8 cellular contexts compared by ENCODE assay signal in the genomic region with DNA sequence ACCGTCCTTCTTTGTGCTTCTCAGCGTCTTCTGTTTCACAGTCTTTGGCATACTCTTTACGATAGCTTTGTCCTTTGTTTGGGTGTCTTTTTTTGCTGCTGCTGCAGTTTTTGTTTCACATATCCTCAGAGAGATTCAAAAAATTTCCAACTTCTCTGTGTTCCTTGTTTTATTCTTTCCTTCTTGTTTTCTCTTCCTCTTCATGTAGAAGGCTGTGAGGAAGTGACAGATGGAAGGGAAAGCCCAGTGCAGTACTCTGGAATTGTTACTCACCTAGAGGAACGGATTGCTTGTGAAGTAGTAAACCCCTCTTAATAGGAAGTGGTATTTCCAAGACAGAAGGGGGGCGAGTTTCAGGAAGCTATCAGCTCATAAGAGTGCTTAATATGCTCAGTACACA. TPM values are rescaled to one million over a fixed set of nuclear protein-coding genes. Genes with fewer than 3 reads are reported as not detected.
A peak's percentile ranks its signal among the peaks of the same experiment; 100 is the strongest.
DNase-seq lines count a peak whose midpoint lies in the region; ATAC-seq, FAIRE-seq and TF ChIP-seq lines count a peak whose summit lies in the region.

No MANE protein-coding gene starts in this region.

- TSS peak; percentile 32 for BruUV-seq in MCF 10A (replicated peaks; lab: Mats Ljungman, UMichigan)

- H3K4me3 Mint-ChIP-seq in CD14-positive monocyte = peak overlapping the region; percentile 16 to 83
- peak overlapping the region; percentile 17 to 98 (median 84) for H3K4me3 Mint-ChIP-seq in IgD-negative memory B cell
- H3K4me3 Mint-ChIP-seq in MCF 10A (ENCODE audit: unreplicated experiment) = peak overlapping the region; percentile 95
- H3K4me3 Mint-ChIP-seq in natural killer cell treated with Interleukin-12 subunit alpha and Interleukin-12 subunit beta and Interleukin-15 and Interleukin-18, amount 100 ng/mL, for 72 hours = peak overlapping the region; percentile 94

- POLR2A ChIA-PET in MCF 10A (lab: Yijun Ruan, JAX) = interaction anchor here (0.7 to 3.0 kb wide), 7 partner anchors 22 to 90 kb away, joined by 3 to 15 read pairs (median 4); no protein-coding TSS in a partner anchor

- no peaks in the 10 kb centered on the region for H3K36me3 ChIP-seq in pancreas

- H3K9me3 ChIP-seq in pancreas = no peaks in the 10 kb centered on the region

- H3K36me3 Mint-ChIP-seq in CD14-positive monocyte (peaks cover 17 to 27% of the 10 kb centered on the region in 2 donors), IgD-negative memory B cell (peaks cover 9% of the 10 kb centered on the region), MCF 10A (ENCODE audit: insufficient read depth, unreplicated experiment) (peaks cover 32% of the 10 kb centered on the region)
- no peaks in the 10 kb centered on the region for H3K36me3 Mint-ChIP-seq in natural killer cell treated with Interleukin-12 subunit alpha and Interleukin-12 subunit beta and Interleukin-15 and Interleukin-18, amount 100 ng/mL, for 72 hours

- H3K27me3 Mint-ChIP-seq in CD14-positive monocyte (ENCODE audit: low read depth in 3 of 3) (no peaks in the 10 kb centered on the region), IgD-negative memory B cell (no peaks in the 10 kb centered on the region), MCF 10A (ENCODE audit: insufficient read depth, unreplicated experiment) (no peaks in the 10 kb centered on the region)
- H3K27me3 Mint-ChIP-seq in natural killer cell treated with Interleukin-12 subunit alpha and Interleukin-12 subunit beta and Interleukin-15 and Interleukin-18, amount 100 ng/mL, for 72 hours = no peaks in the 10 kb centered on the region

- peaks cover 0 to 20% (median 0%) of the 10 kb centered on the region in 3 donors for H3K4me1 ChIP-seq in pancreas

- no peaks in the 10 kb centered on the region for H3K27me3 ChIP-seq in pancreas

- DNase-seq in CD14-positive monocyte (ENCODE audit: low spot score) = no peak
- DNase-seq in MCF 10A (ENCODE audit: unreplicated experiment) = no peak
- DNase-seq in natural killer cell treated with Interleukin-12 subunit alpha and Interleukin-12 subunit beta and Interleukin-15 and Interleukin-18, amount 100 ng/mL, for 72 hours (ENCODE audit: low spot score) = no peak
- no peak for DNase-seq in pancreas
- no peak for DNase-seq in activated CD4-positive, CD25-positive, alpha-beta regulatory T cell (lab: John Stamatoyannopoulos, UW)

- TF ChIP-seq CTCF in CD14-positive monocyte (IDR thresholded peaks at IDR 0.05) (no peak), MCF 10A (IDR thresholded peaks at IDR 0.05; ENCODE audit: unreplicated experiment) (no peak), pancreas (IDR thresholded peaks at IDR 0.05) (no peak)

- peak overlapping the region; percentile 67 to 93 (median 87) for H3K27ac Mint-ChIP-seq in CD14-positive monocyte
- peak overlapping the region; percentile 0 to 98 (median 89) for H3K27ac Mint-ChIP-seq in IgD-negative memory B cell
- H3K27ac Mint-ChIP-seq in MCF 10A (ENCODE audit: low read depth, unreplicated experiment) = peak overlapping the region; percentile 98
- H3K27ac Mint-ChIP-seq in natural killer cell treated with Interleukin-12 subunit alpha and Interleukin-12 subunit beta and Interleukin-15 and Interleukin-18, amount 100 ng/mL, for 72 hours = peak overlapping the region; percentile 94 to 95

- peaks cover 0 to 4% (median 0%) of the 10 kb centered on the region in 7 donors for H3K9me3 Mint-ChIP-seq in CD14-positive monocyte
- no peaks in the 10 kb centered on the region for H3K9me3 Mint-ChIP-seq in IgD-negative memory B cell
- no peaks in the 10 kb centered on the region for H3K9me3 Mint-ChIP-seq in MCF 10A (ENCODE audit: unreplicated experiment)
- H3K9me3 Mint-ChIP-seq in natural killer cell treated with Interleukin-12 subunit alpha and Interleukin-12 subunit beta and Interleukin-15 and Interleukin-18, amount 100 ng/mL, for 72 hours = no peaks in the 10 kb centered on the region

- WGBS in pancreas, 2 donors = 74 to 76% methylated on average over 5 of the region's 5 CpGs

- no peak overlapping the region for H3K4me3 ChIP-seq in pancreas

- ATAC-seq in natural killer cell treated with Interleukin-12 subunit alpha and Interleukin-12 subunit beta and Interleukin-15 and Interleukin-18, amount 100 ng/mL, for 72 hours = no peak
- no peak for ATAC-seq in HG03108 (IDR thresholded peaks at IDR 0.05; ENCODE audit: unreplicated experiment)
- no peak for ATAC-seq in pancreas
- ATAC-seq in HG02852 (IDR thresholded peaks at IDR 0.05; ENCODE audit: unreplicated experiment) = no peak

- FAIRE-seq in pancreas (lab: Jason Lieb, UNC) = no peak

- intact Hi-C loops in CD14-positive monocyte (cut with micrococcal nuclease) (loop anchor here (5.0 to 10.0 kb wide), 4 partner anchors 51 to 109 kb away; a partner anchor contains a TSS), MCF 10A (cut with micrococcal nuclease) (loop anchor here (5.0 kb wide), 1 partner anchor 531 kb away; no protein-coding TSS in a partner anchor), pancreas (cut with DNase I) (no loop called here)

- peak overlapping the region in 2 of 4 donors; percentile 28 to 97 for H3K27ac ChIP-seq in pancreas

- CTCF ChIA-PET in MCF 10A (lab: Yijun Ruan, JAX) = interaction anchor here (0.6 to 1.6 kb wide), 4 partner anchors 19 to 271 kb away, joined by 3 to 5 read pairs (median 4); no protein-coding TSS in a partner anchor

- H3K4me1 Mint-ChIP-seq in CD14-positive monocyte = peaks cover 42% of the 10 kb centered on the region
- peaks cover 18 to 36% (median 35%) of the 10 kb centered on the region in 3 donors for H3K4me1 Mint-ChIP-seq in IgD-negative memory B cell
- peaks cover 20% of the 10 kb centered on the region for H3K4me1 Mint-ChIP-seq in MCF 10A (ENCODE audit: insufficient read depth, unreplicated experiment)
- peaks cover 25 to 39% of the 10 kb centered on the region in 2 donors for H3K4me1 Mint-ChIP-seq in natural killer cell treated with Interleukin-12 subunit alpha and Interleukin-12 subunit beta and Interleukin-15 and Interleukin-18, amount 100 ng/mL, for 72 hours (ENCODE audit: low read depth in 2 of 2)

RNA-seq across cellular contexts. Expression of a gene that starts 1.7 kb away (rescaled TPM):
- polyA plus RNA-seq in CD14-positive monocyte (10 to 100 TPM; 38.2 to 45.9 TPM), IgD-negative memory B cell (21.5 TPM), pancreas (10 to 100 TPM in 1 of 2 donors, 1 to 10 TPM in 1; 9.8 to 23.6 TPM)
- total RNA-seq in MCF 10A (2022) (17.4 and 22.5 TPM in 2 replicates), pancreas (10 to 100 TPM; 13.9 to 29.7 (median 16.6) TPM)
- 10 to 100 TPM; 15.5 to 15.9 TPM for total RNA-seq in natural killer cell treated with Interleukin-12 subunit alpha and Interleukin-12 subunit beta and Interleukin-15 and Interleukin-18, amount 100 ng/mL, for 72 hours

RNA-seq across cellular contexts. Expression of a gene that starts 50.7 kb away (rescaled TPM):
- under 1 TPM; 0.04 to 0.46 TPM for polyA plus RNA-seq in CD14-positive monocyte
- 0.30 TPM for polyA plus RNA-seq in IgD-negative memory B cell
- total RNA-seq in MCF 10A (2022) = 18.9 and 20.7 TPM in 2 replicates
- total RNA-seq in natural killer cell treated with Interleukin-12 subunit alpha and Interleukin-12 subunit beta and Interleukin-15 and Interleukin-18, amount 100 ng/mL, for 72 hours = 10 to 100 TPM; 21.8 to 22.8 TPM
- total RNA-seq in pancreas = 10 to 100 TPM; 18.1 to 38.7 (median 27.8) TPM
- polyA plus RNA-seq in pancreas = 10 to 100 TPM in 1 of 2 donors, 1 to 10 TPM in 1; 5.8 to 10.1 TPM

Comparison
In these comparisons a context has a peak if more than half of its experiments do, and no peak if none do; other contexts are left out.
1. intact Hi-C loops: an anchor here in CD14-positive monocyte (5.0 to 10.0 kb wide) and MCF 10A (5.0 kb wide); none called in pancreas.